8 cellular contexts compared by ENCODE assay signal in the genomic region with DNA sequence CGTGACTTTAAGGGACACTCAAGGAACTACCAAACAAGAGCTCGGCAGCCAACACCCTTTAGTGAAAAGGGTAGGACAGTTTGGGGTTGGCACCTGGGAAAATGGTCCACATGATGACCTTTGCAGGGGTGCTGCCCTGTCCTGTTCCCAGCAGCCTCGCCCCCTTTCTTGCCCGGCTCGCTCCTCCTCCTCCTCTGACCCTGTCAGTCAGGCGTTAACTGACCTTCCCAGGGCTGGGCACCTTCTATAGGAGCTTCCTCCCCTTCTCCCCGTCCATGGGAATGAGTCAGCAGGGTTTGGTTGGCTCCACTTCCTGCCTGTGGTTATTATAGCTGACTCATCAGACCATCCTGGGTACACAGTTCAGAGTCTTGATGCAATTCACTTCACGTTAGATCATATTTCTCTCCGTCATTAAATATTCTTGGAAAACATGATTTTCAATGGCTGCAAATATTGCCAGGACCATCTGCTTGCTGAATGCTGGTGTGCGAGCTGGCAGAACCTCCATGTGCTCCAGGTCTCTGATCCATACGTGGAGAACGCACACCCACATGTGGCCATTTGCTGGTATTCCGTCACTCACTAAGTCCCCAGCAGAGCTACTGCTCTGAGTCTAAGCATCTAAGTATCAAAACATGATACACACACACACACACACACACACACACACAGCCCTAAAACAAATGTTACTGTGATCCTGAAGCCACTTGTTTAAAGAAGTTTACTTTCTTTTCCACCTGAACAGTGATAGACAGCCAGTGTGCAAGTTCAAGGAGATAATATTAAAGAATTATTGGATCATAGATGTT.
DNase-seq lines count a peak whose midpoint lies in the region; ATAC-seq and TF ChIP-seq lines count a peak whose summit lies in the region.

No MANE protein-coding gene starts in this region.

- H3K9ac ChIP-seq in neural progenitor cell = no peak overlapping the region

- H3K4me3 Mint-ChIP-seq in HFFc6 (peak overlapping the region; percentile 80), neural progenitor cell (no peak overlapping the region)
- H3K4me3 Mint-ChIP-seq in activated CD8-positive, alpha-beta memory T cell treated with anti-CD3 and anti-CD28 coated beads, Interleukin-2, amount 10 ng/mL, durations not matched to agents 7 days and 5 days = peak overlapping the region; percentile 51

- no peak for TF ChIP-seq POLR2A in thyroid gland (IDR thresholded peaks at IDR 0.05)

- H3F3A ChIP-seq in neural progenitor cell (ENCODE audit: low read depth) = peaks cover 4% of the 10 kb centered on the region

- H3K36me3 ChIP-seq in esophagus (ENCODE audit: control insufficient read depth in 2 of 2, insufficient read depth in 2 of 2, low read length in 1 of 2) (no peaks in the 10 kb centered on the region), neural progenitor cell (no peaks in the 10 kb centered on the region), thyroid gland (no peaks in the 10 kb centered on the region)

- H3K27ac ChIP-seq in esophagus (ENCODE audit: low read depth in 2 of 2, low read length in 1 of 2) (peak overlapping the region; percentile 90 to 96), neural progenitor cell (no peak overlapping the region), thyroid gland (peak overlapping the region in 2 of 3 donors; percentile 31 to 39)

- H4K20me1 ChIP-seq in neural progenitor cell (ENCODE audit: low read depth) = no peaks in the 10 kb centered on the region

- peaks cover 6% of the 10 kb centered on the region for H3K9me3 Mint-ChIP-seq in HFFc6
- H3K9me3 Mint-ChIP-seq in activated CD8-positive, alpha-beta memory T cell treated with anti-CD3 and anti-CD28 coated beads, Interleukin-2, amount 10 ng/mL, durations not matched to agents 7 days and 5 days (ENCODE audit: low read depth) = peaks cover 6% of the 10 kb centered on the region
- H3K9me3 Mint-ChIP-seq in neural progenitor cell = peaks cover 12% of the 10 kb centered on the region

- peaks cover 4 to 20% of the 10 kb centered on the region in 2 donors for H3K4me1 ChIP-seq in esophagus (ENCODE audit: control insufficient read depth in 2 of 2, insufficient read depth in 2 of 2, low read length in 1 of 2)
- peaks cover 21% of the 10 kb centered on the region for H3K4me1 ChIP-seq in neural progenitor cell
- H3K4me1 ChIP-seq in thyroid gland = peaks cover 7 to 26% of the 10 kb centered on the region in 2 donors

- intact Hi-C loops in thyroid gland (cut with DNase I) = no loop called here

- H3K4me1 Mint-ChIP-seq in HFFc6 (ENCODE audit: low read depth) (peaks cover 57% of the 10 kb centered on the region), neural progenitor cell (peaks cover 34% of the 10 kb centered on the region)
- peaks cover 45% of the 10 kb centered on the region for H3K4me1 Mint-ChIP-seq in activated CD8-positive, alpha-beta memory T cell treated with anti-CD3 and anti-CD28 coated beads, Interleukin-2, amount 10 ng/mL, durations not matched to agents 7 days and 5 days

- H3K27me3 ChIP-seq in esophagus (ENCODE audit: control insufficient read depth in 1 of 2, insufficient read depth in 2 of 2, low read length in 2 of 2) = no peaks in the 10 kb centered on the region
- no peaks in the 10 kb centered on the region for H3K27me3 ChIP-seq in neural progenitor cell
- H3K27me3 ChIP-seq in thyroid gland = no peaks in the 10 kb centered on the region

- H3K4me3 ChIP-seq in esophagus (ENCODE audit: low read depth in 1 of 2, low read length in 2 of 2) (no peak overlapping the region), neural progenitor cell (no peak overlapping the region), thyroid gland (replicated peaks in 1 of 3) (peak overlapping the region in 1 of 3 donors; percentile 5)

- H3K79me2 ChIP-seq in neural progenitor cell (ENCODE audit: low read depth) = no peaks in the 10 kb centered on the region

- CTCF ChIA-PET in activated CD8-positive, alpha-beta memory T cell treated with anti-CD3 and anti-CD28 coated beads, Interleukin-2, amount 10 ng/mL, durations not matched to agents 7 days and 5 days (lab: Charles Lee) = interaction anchor here (0.7 to 2.6 kb wide), 8 partner anchors 9 to 582 kb away, joined by 3 to 12 read pairs (median 3); a partner anchor contains a TSS

- H2AFZ ChIP-seq in neural progenitor cell (replicated peaks) = no peak overlapping the region

- H3K4me2 ChIP-seq in neural progenitor cell = no peak overlapping the region

- H3K36me3 Mint-ChIP-seq in HFFc6 (ENCODE audit: low read depth) (peaks cover 10% of the 10 kb centered on the region), neural progenitor cell (peaks cover 4% of the 10 kb centered on the region)
- peaks cover 10% of the 10 kb centered on the region for H3K36me3 Mint-ChIP-seq in activated CD8-positive, alpha-beta memory T cell treated with anti-CD3 and anti-CD28 coated beads, Interleukin-2, amount 10 ng/mL, durations not matched to agents 7 days and 5 days

- WGBS in esophagus, 2 donors = 23% methylated on average over 13 of the region's 13 CpGs
- 57 to 61% methylated on average over 13 of the region's 13 CpGs for WGBS in thyroid gland, 2 donors

- no peaks in the 10 kb centered on the region for H3K9me3 ChIP-seq in esophagus (ENCODE audit: control insufficient read depth in 2 of 2, insufficient read depth in 1 of 2, low read depth in 1 of 2, low read length in 1 of 2)
- H3K9me3 ChIP-seq in neural progenitor cell (ENCODE audit: low read depth) = no peaks in the 10 kb centered on the region
- no peaks in the 10 kb centered on the region for H3K9me3 ChIP-seq in thyroid gland

- peak; percentile 92 for ATAC-seq in activated CD8-positive, alpha-beta memory T cell treated with anti-CD3 and anti-CD28 coated beads, Interleukin-2, amount 10 ng/mL, durations not matched to agents 7 days and 5 days
- no peak for ATAC-seq in HG02840 (IDR thresholded peaks at IDR 0.05; ENCODE audit: low FRiP score, unreplicated experiment)

- H3K27ac Mint-ChIP-seq in HFFc6 (peak overlapping the region; percentile 91), neural progenitor cell (peak overlapping the region; percentile 16)
- peak overlapping the region; percentile 80 for H3K27ac Mint-ChIP-seq in activated CD8-positive, alpha-beta memory T cell treated with anti-CD3 and anti-CD28 coated beads, Interleukin-2, amount 10 ng/mL, durations not matched to agents 7 days and 5 days

- H3K27me3 Mint-ChIP-seq in HFFc6 (ENCODE audit: insufficient read depth) (peaks cover 1% of the 10 kb centered on the region; the same call in 1 of the 2 replicates), neural progenitor cell (ENCODE audit: insufficient read depth, low read depth) (peaks cover 6% of the 10 kb centered on the region)
- H3K27me3 Mint-ChIP-seq in activated CD8-positive, alpha-beta memory T cell treated with anti-CD3 and anti-CD28 coated beads, Interleukin-2, amount 10 ng/mL, durations not matched to agents 7 days and 5 days = peaks cover 19% of the 10 kb centered on the region

- DNase-seq in CD1c-positive myeloid dendritic cell (ENCODE audit: extremely low spot score) = peak; percentile 94
- DNase-seq in HFFc6 = peak; percentile 98
- peak; percentile 95 for DNase-seq in NOMO-1 treated with DMSO at 0.1 percent for 48 hours (lab: John Stamatoyannopoulos, UW; ENCODE audit: unreplicated experiment)
- DNase-seq in activated CD8-positive, alpha-beta memory T cell treated with anti-CD3 and anti-CD28 coated beads, Interleukin-2, amount 10 ng/mL, durations not matched to agents 7 days and 5 days = peak; percentile 90
- no peak for DNase-seq in neural progenitor cell (ENCODE audit: low spot score)
- DNase-seq in thyroid gland = peak; percentile 47 to 54

- TF ChIP-seq CTCF in HFFc6 (IDR thresholded peaks at IDR 0.05) = peak; percentile 43; the same call in 1 of the 2 replicates
- peak; percentile 20 for TF ChIP-seq CTCF in neural progenitor cell (IDR thresholded peaks at IDR 0.05)
- peak in 1 of 6 experiments; percentile 13 for TF ChIP-seq CTCF in thyroid gland (IDR thresholded peaks at IDR 0.05)

Comparison
In these comparisons a context has a peak if more than half of its experiments do, and no peak if none do; other contexts are left out.
1. H3K27ac Mint-ChIP-seq: peak in every context shown above with its lines; median percentile 91 in HFFc6; 80 in activated CD8-positive, alpha-beta memory T cell treated with anti-CD3 and anti-CD28 coated beads, Interleukin-2, amount 10 ng/mL, durations not matched to agents 7 days and 5 days; 16 in neural progenitor cell.